In genomic region chr11:123451183-123451907, GRCh38 we compare ENCODE assay signal across 15 cellular contexts. TPM values are rescaled to one million over a fixed set of nuclear protein-coding genes. Genes with fewer than 3 reads are reported as not detected.
A peak's percentile ranks its signal among the peaks of the same experiment; 100 is the strongest.
DNase-seq lines count a peak whose midpoint lies in the region; ATAC-seq, FAIRE-seq and TF ChIP-seq lines count a peak whose summit lies in the region.
"Had no signal": no experiment of that assay in that cellular context is flagged by ENCODE, and none has a peak within 500 bp of the region (broad histone marks: within the 10 kb centered on the region; RNA-seq: fewer than 3 reads in every experiment).

No MANE protein-coding gene starts in this region.

- H3K4me2 ChIP-seq in PC-3 (ENCODE audit: low read length) = peak overlapping the region; percentile 3; the same call in 1 of the 2 replicates

- H3K4me3 ChIP-seq in PC-3 (ENCODE audit: low read length) (no peak overlapping the region), left ventricle myocardium inferior (no peak overlapping the region)
- H3K4me3 ChIP-seq: gastrocnemius medialis, thoracic aorta had no signal

- FAIRE-seq in HTR-8/SVneo (lab: Jason Lieb, UNC) = no peak
- FAIRE-seq: HepG2 had no signal

- H3K36me3 ChIP-seq in PC-3 (ENCODE audit: low read depth, low read length) (peaks cover 5% of the 10 kb centered on the region; the same call in 1 of the 2 replicates), left ventricle myocardium inferior (no peaks in the 10 kb centered on the region)
- H3K36me3 ChIP-seq: gastrocnemius medialis, thoracic aorta had no signal

- no peaks in the 10 kb centered on the region for H3K9me2 ChIP-seq in PC-3 (replicated peaks; ENCODE audit: low read length)

- intact Hi-C loops in PC-3 (cut with micrococcal nuclease) = loop anchor here (2.0 kb wide), 1 partner anchor 45 kb away; no protein-coding TSS in a partner anchor
- intact Hi-C loops in left ventricle myocardium inferior (cut with micrococcal nuclease) = no loop called here

- H3K27me3 ChIP-seq in PC-3 (ENCODE audit: low read length) (no peaks in the 10 kb centered on the region), left ventricle myocardium inferior (ENCODE audit: low read depth) (no peaks in the 10 kb centered on the region)
- H3K27me3 ChIP-seq: gastrocnemius medialis had no signal

- CTCF ChIA-PET in PC-3 (lab: Charles Lee) = no interaction called here

- no peaks in the 10 kb centered on the region for H4K20me1 ChIP-seq in PC-3 (ENCODE audit: low read length)

- peaks cover 70% of the 10 kb centered on the region for H3K79me2 ChIP-seq in PC-3 (ENCODE audit: low read length)

- H3K9ac ChIP-seq in PC-3 (ENCODE audit: low read length) = peak overlapping the region; percentile 92

- peak overlapping the region; percentile 98 for H3K27ac ChIP-seq in PC-3 (ENCODE audit: low read length)
- H3K27ac ChIP-seq in left ventricle myocardium inferior (replicated peaks) = peak overlapping the region; percentile 56
- H3K27ac ChIP-seq: gastrocnemius medialis, thoracic aorta had no signal

- POLR2A ChIA-PET in PC-3 (lab: Charles Lee; ENCODE audit: unreplicated experiment) = no interaction called here

- ATAC-seq in GM21717 (IDR thresholded peaks at IDR 0.05; ENCODE audit: unreplicated experiment) (peak; percentile 38), PC-3 (peak; percentile 8)
- ATAC-seq: effector memory CD8-positive, alpha-beta T cell; HepG2; sciatic nerve had no signal

- H3K4me1 ChIP-seq in PC-3 (ENCODE audit: insufficient read depth, low read length) = peaks cover 51% of the 10 kb centered on the region
- H3K4me1 ChIP-seq in left ventricle myocardium inferior = peaks cover 53% of the 10 kb centered on the region

- H2AFZ ChIP-seq in PC-3 (ENCODE audit: low read length) = no peak overlapping the region

- peak; percentile 85 for DNase-seq in DMS153 (lab: John Stamatoyannopoulos, UW)
- peak; percentile 44 for DNase-seq in PC-3
- DNase-seq in left ventricle myocardium inferior = no peak
- DNase-seq in NCI-H1436 treated with DMSO at 0.1 percent for 48 hours (lab: John Stamatoyannopoulos, UW) = no peak
- no peak for DNase-seq in HTR-8/SVneo (ENCODE audit: insufficient read length, low spot score)
- DNase-seq in NCI-H526 (lab: John Stamatoyannopoulos, UW) = no peak
- DNase-seq: Calu3; effector memory CD8-positive, alpha-beta T cell; gastrocnemius medialis; H7; islet precursor cell had no signal

- TF ChIP-seq CTCF in PC-3 (conservative IDR thresholded peaks at IDR 0.05; ENCODE audit: low read depth, low read length) = no peak
- no peak for TF ChIP-seq CTCF in left ventricle myocardium inferior (IDR thresholded peaks at IDR 0.05; ENCODE audit: borderline replicate concordance)

- H3F3A ChIP-seq in PC-3 (ENCODE audit: low read length, unreplicated experiment) = peaks cover 4% of the 10 kb centered on the region

- no TSS peak for BruUV-seq in PC-3 (replicated peaks; lab: Mats Ljungman, UMichigan)

- no peaks in the 10 kb centered on the region for H3K9me3 ChIP-seq in PC-3 (ENCODE audit: low read length)
- H3K9me3 ChIP-seq in left ventricle myocardium inferior (replicated peaks) = no peaks in the 10 kb centered on the region
- H3K9me3 ChIP-seq: gastrocnemius medialis, thoracic aorta had no signal

RNA-seq across cellular contexts. Expression of gene GRAMD1B, which starts 21.3 kb away (rescaled TPM):
- total RNA-seq in PC-3 (2014; rRNA removed) (82.1 and 110 TPM in 2 replicates), left ventricle myocardium inferior (31.8 TPM)
- total RNA-seq: HepG2 had no signal

Comparison
In these comparisons a context has a peak if more than half of its experiments do, and no peak if none do; other contexts are left out.
1. DNase-seq: peak in DMS153 (single experiment) and PC-3 (single experiment); none in left ventricle myocardium inferior (single experiment), NCI-H1436 treated with DMSO at 0.1 percent for 48 hours (single experiment), HTR-8/SVneo (single experiment) and NCI-H526 (0 of 2).